ENCODE assay signal across 8 cellular contexts in genomic region chr10:50260791-50261281, GRCh38. TPM values are rescaled to one million over a fixed set of nuclear protein-coding genes. Genes with fewer than 3 reads are reported as not detected.
DNase-seq lines count a peak whose midpoint lies in the region; ATAC-seq and TF ChIP-seq lines count a peak whose summit lies in the region.

No MANE protein-coding gene starts in this region.

- H2BK120ac ChIP-seq in mesenchymal stem cell (ENCODE audit: low read depth, low read length) = no peak overlapping the region

- no peak overlapping the region for H2AFZ ChIP-seq in mesenchymal stem cell (ENCODE audit: low read depth, low read length)

- H3K4me1 Mint-ChIP-seq in activated T-helper 2 cell treated with anti-CD3 and anti-CD28 coated beads, Interferon-gamma antibody, Interleukin-2, Interleukin-4, amounts not matched to agents 10 μg/mL and 5 μg/mL and 100 μg/mL, durations not matched to agents 14 hours and 24 hours and 36 hours (ENCODE audit: low read depth) = peaks cover 29% of the 10 kb centered on the region

- H3K36me3 ChIP-seq in mesenchymal stem cell (ENCODE audit: control insufficient read depth in 1 of 2, insufficient read depth in 2 of 2, low read depth in 1 of 2, low read length in 2 of 2) = no peaks in the 10 kb centered on the region

- H2BK5ac ChIP-seq in mesenchymal stem cell (ENCODE audit: low read depth, low read length, poor library complexity, severe bottlenecking) = no peak overlapping the region

- ATAC-seq in GM19438 (IDR thresholded peaks at IDR 0.05; ENCODE audit: low read depth, unreplicated experiment) (peak; percentile 97), HG03280 (IDR thresholded peaks at IDR 0.05; ENCODE audit: unreplicated experiment) (peak; percentile 99), Right ventricle myocardium superior (ENCODE audit: poor library complexity) (no peak)

- no peak for TF ChIP-seq CTCF in GM10248 (IDR thresholded peaks at IDR 0.05; ENCODE audit: control extremely low read depth, extremely low read depth, low read depth, missing control alignments)

- H2BK12ac ChIP-seq in mesenchymal stem cell (ENCODE audit: low read length in 2 of 2) = no peak overlapping the region

- no peak overlapping the region for H3K23ac ChIP-seq in mesenchymal stem cell (ENCODE audit: low read length in 2 of 2)

- no peak overlapping the region for H3K14ac ChIP-seq in mesenchymal stem cell (ENCODE audit: low read length in 2 of 2)

- H4K8ac ChIP-seq in mesenchymal stem cell (ENCODE audit: low read length) = no peak overlapping the region

- DNase-seq in GM10248 (ENCODE audit: extremely low spot score) (peak; percentile 77), mesenchymal stem cell (no peak), mesenteric fat pad (ENCODE audit: low spot score) (no peak), Right ventricle myocardium superior (no peak), iPS-NIHi7 (ENCODE audit: extremely low spot score) (no peak)
- peak; percentile 22 for DNase-seq in activated T-helper 2 cell treated with anti-CD3 and anti-CD28 coated beads, Interferon-gamma antibody, Interleukin-2, Interleukin-4, amounts not matched to agents 10 μg/mL and 5 μg/mL and 100 μg/mL, durations not matched to agents 14 hours and 24 hours and 36 hours (ENCODE audit: low spot score)

- H3K4me3 ChIP-seq in mesenchymal stem cell (ENCODE audit: insufficient read depth in 1 of 2, low read depth in 1 of 2, low read length in 2 of 2) = no peak overlapping the region

- no peak overlapping the region for H3K27ac Mint-ChIP-seq in activated T-helper 2 cell treated with anti-CD3 and anti-CD28 coated beads, Interferon-gamma antibody, Interleukin-2, Interleukin-4, amounts not matched to agents 10 μg/mL and 5 μg/mL and 100 μg/mL, durations not matched to agents 14 hours and 24 hours and 36 hours

- POLR2A ChIA-PET in GM10248 (lab: Yijun Ruan, JAX) = interaction anchor here (1.1 kb wide), 1 partner anchor 65 kb away, joined by 3 read pairs; no protein-coding TSS in a partner anchor

- no peak overlapping the region for H3K4ac ChIP-seq in mesenchymal stem cell (ENCODE audit: low read depth in 1 of 2, low read length in 2 of 2)

- H3K27ac ChIP-seq in mesenchymal stem cell (ENCODE audit: low read length, poor library complexity, severe bottlenecking) = no peak overlapping the region

- no peaks in the 10 kb centered on the region for H3K36me3 Mint-ChIP-seq in activated T-helper 2 cell treated with anti-CD3 and anti-CD28 coated beads, Interferon-gamma antibody, Interleukin-2, Interleukin-4, amounts not matched to agents 10 μg/mL and 5 μg/mL and 100 μg/mL, durations not matched to agents 14 hours and 24 hours and 36 hours (ENCODE audit: low read depth)

- CTCF ChIA-PET in GM10248 (lab: Yijun Ruan, JAX) = interaction anchor here (1.1 to 7.0 kb wide), 7 partner anchors 10 to 666 kb away, joined by 3 to 56 read pairs (median 6); partner anchors contain the start of gene ASAH2

- no peak overlapping the region for H2AK5ac ChIP-seq in mesenchymal stem cell (ENCODE audit: low read length, severe bottlenecking)

- H2BK15ac ChIP-seq in mesenchymal stem cell (ENCODE audit: low read depth, poor library complexity, severe bottlenecking) = no peak overlapping the region

- no peak overlapping the region for H3K4me2 ChIP-seq in mesenchymal stem cell (ENCODE audit: low read length, poor library complexity, severe bottlenecking)

- no peak overlapping the region for H3K9ac ChIP-seq in mesenchymal stem cell (ENCODE audit: low read length)

- H4K91ac ChIP-seq in mesenchymal stem cell (ENCODE audit: low read length) = no peak overlapping the region

- peaks cover 4% of the 10 kb centered on the region for H3K9me3 ChIP-seq in mesenchymal stem cell (ENCODE audit: control insufficient read depth, low read length)

- H3K27me3 Mint-ChIP-seq in activated T-helper 2 cell treated with anti-CD3 and anti-CD28 coated beads, Interferon-gamma antibody, Interleukin-2, Interleukin-4, amounts not matched to agents 10 μg/mL and 5 μg/mL and 100 μg/mL, durations not matched to agents 14 hours and 24 hours and 36 hours (ENCODE audit: low read depth) = peaks cover 60% of the 10 kb centered on the region

- intact Hi-C loops in activated T-helper 2 cell treated with anti-CD3 and anti-CD28 coated beads, Interferon-gamma antibody, Interleukin-2, Interleukin-4, amounts not matched to agents 10 μg/mL and 5 μg/mL and 100 μg/mL, durations not matched to agents 14 hours and 24 hours and 36 hours (cut with micrococcal nuclease) = loop anchor here (1.0 to 5.0 kb wide), 4 partner anchors 136 to 376 kb away; no protein-coding TSS in a partner anchor
- intact Hi-C loops in Right ventricle myocardium superior (cut with DNase I) = no loop called here

- no peaks in the 10 kb centered on the region for H3K4me1 ChIP-seq in mesenchymal stem cell (ENCODE audit: control insufficient read depth, insufficient read depth, low read depth, low read length)

- WGBS in mesenchymal stem cell = 62% methylated on average over 2 of the region's 2 CpGs

- no peaks in the 10 kb centered on the region for H3K9me3 Mint-ChIP-seq in activated T-helper 2 cell treated with anti-CD3 and anti-CD28 coated beads, Interferon-gamma antibody, Interleukin-2, Interleukin-4, amounts not matched to agents 10 μg/mL and 5 μg/mL and 100 μg/mL, durations not matched to agents 14 hours and 24 hours and 36 hours

- H3K79me1 ChIP-seq in mesenchymal stem cell (replicated peaks; ENCODE audit: low read length, poor library complexity, severe bottlenecking) = no peaks in the 10 kb centered on the region

- H3K27me3 ChIP-seq in mesenchymal stem cell (ENCODE audit: control insufficient read depth in 1 of 2, insufficient read depth in 1 of 2, low read length in 2 of 2) = peaks cover 2 to 30% of the 10 kb centered on the region in 2 experiments

- H3K4me3 Mint-ChIP-seq in activated T-helper 2 cell treated with anti-CD3 and anti-CD28 coated beads, Interferon-gamma antibody, Interleukin-2, Interleukin-4, amounts not matched to agents 10 μg/mL and 5 μg/mL and 100 μg/mL, durations not matched to agents 14 hours and 24 hours and 36 hours (ENCODE audit: low read depth) = no peak overlapping the region

- H3K18ac ChIP-seq in mesenchymal stem cell (ENCODE audit: low read depth in 1 of 2, low read length in 2 of 2) = no peak overlapping the region

RNA-seq across cellular contexts. Expression of gene ASAH2, which starts 9.5 kb away (rescaled TPM):
- total RNA-seq in activated T-helper 2 cell treated with anti-CD3 and anti-CD28 coated beads, Interferon-gamma antibody, Interleukin-2, Interleukin-4, amounts not matched to agents 10 μg/mL and 5 μg/mL and 100 μg/mL, durations not matched to agents 14 hours and 24 hours and 36 hours = 1.7 TPM in 2 replicates
- 2.0 TPM for polyA plus RNA-seq in mesenchymal stem cell (2013, experiment 1 of 2)
- 1.7 TPM for polyA plus RNA-seq in mesenchymal stem cell (2013, experiment 2 of 2)
- total RNA-seq in mesenteric fat pad (2.4 TPM), Right ventricle myocardium superior (2.9 TPM)

Comparison
In these comparisons a context has a peak if more than half of its experiments do, and no peak if none do; other contexts are left out.
1. DNase-seq: peak in GM10248 (single experiment) and activated T-helper 2 cell treated with anti-CD3 and anti-CD28 coated beads, Interferon-gamma antibody, Interleukin-2, Interleukin-4, amounts not matched to agents 10 μg/mL and 5 μg/mL and 100 μg/mL, durations not matched to agents 14 hours and 24 hours and 36 hours (single experiment); none in mesenchymal stem cell (single experiment), mesenteric fat pad (single experiment), Right ventricle myocardium superior (single experiment) and iPS-NIHi7 (single experiment).